1 cellular context compared by ENCODE assay signal in genomic region chr2:137940191-137940590, GRCh38.
TF ChIP-seq lines count a peak whose summit lies in the region.

No MANE protein-coding gene starts in this region.

TF ChIP-seq in IMR-90, 13 proteins besides CTCF, POLR2A, EP300 and RAD21:
- TF ChIP-seq NFE2L2 (IDR thresholded peaks at IDR 0.05; ENCODE audit: low read depth, low read length) (no peak), MAFK (IDR thresholded peaks at IDR 0.05; ENCODE audit: low read depth, low read length) (no peak), FOS (IDR thresholded peaks at IDR 0.05; ENCODE audit: low read depth, low read length) (no peak), USF2 (IDR thresholded peaks at IDR 0.05; ENCODE audit: low read depth, low read length) (no peak), ELK1 (IDR thresholded peaks at IDR 0.05; ENCODE audit: borderline replicate concordance, low read depth, low read length) (no peak), BHLHE40 (IDR thresholded peaks at IDR 0.05; ENCODE audit: low read depth, low read length) (no peak), RFX5 (IDR thresholded peaks at IDR 0.05; ENCODE audit: low read depth, low read length) (no peak)
TF ChIP-seq in IMR-90: peak in this region for 0.
